In genomic region chr4:110129544-110129943, GRCh38 we compare ENCODE assay signal across 1 cellular context.
TF ChIP-seq lines count a peak whose summit lies in the region.

No MANE protein-coding gene starts in this region.

TF ChIP-seq in WTC11, 78 proteins besides CTCF, POLR2A, EP300 and RAD21 (continued from another document):
- TF ChIP-seq HMGXB4 (CRISPR knock-in tag; IDR thresholded peaks at IDR 0.05) (no peak), NR2C2 (CRISPR knock-in tag; IDR thresholded peaks at IDR 0.05) (no peak), ZNF121 (CRISPR knock-in tag; IDR thresholded peaks at IDR 0.05) (no peak), RORB (CRISPR knock-in tag; IDR thresholded peaks at IDR 0.05) (no peak), FOXK1 (CRISPR knock-in tag; IDR thresholded peaks at IDR 0.05) (no peak), IRF2 (CRISPR knock-in tag; IDR thresholded peaks at IDR 0.05; ENCODE audit: borderline replicate concordance, low read depth) (no peak), TEAD4 (CRISPR knock-in tag; IDR thresholded peaks at IDR 0.05) (no peak), ZNF232 (CRISPR knock-in tag; IDR thresholded peaks at IDR 0.05) (no peak), STAT6 (CRISPR knock-in tag; conservative IDR thresholded peaks at IDR 0.05; ENCODE audit: low read depth) (no peak), ZNF138 (CRISPR knock-in tag; conservative IDR thresholded peaks at IDR 0.05) (no peak), ZNF671 (CRISPR knock-in tag; IDR thresholded peaks at IDR 0.05) (no peak), ZNF396 (CRISPR knock-in tag; IDR thresholded peaks at IDR 0.05; ENCODE audit: borderline replicate concordance) (no peak), ATF3 (CRISPR knock-in tag; conservative IDR thresholded peaks at IDR 0.05) (no peak), ZNF263 (CRISPR knock-in tag; IDR thresholded peaks at IDR 0.05; ENCODE audit: low read depth) (no peak), IRF1 (CRISPR knock-in tag; IDR thresholded peaks at IDR 0.05) (no peak), GTF2I (CRISPR knock-in tag; conservative IDR thresholded peaks at IDR 0.05) (no peak)
TF ChIP-seq in WTC11: peak in this region for 0.
